In the genomic region with DNA sequence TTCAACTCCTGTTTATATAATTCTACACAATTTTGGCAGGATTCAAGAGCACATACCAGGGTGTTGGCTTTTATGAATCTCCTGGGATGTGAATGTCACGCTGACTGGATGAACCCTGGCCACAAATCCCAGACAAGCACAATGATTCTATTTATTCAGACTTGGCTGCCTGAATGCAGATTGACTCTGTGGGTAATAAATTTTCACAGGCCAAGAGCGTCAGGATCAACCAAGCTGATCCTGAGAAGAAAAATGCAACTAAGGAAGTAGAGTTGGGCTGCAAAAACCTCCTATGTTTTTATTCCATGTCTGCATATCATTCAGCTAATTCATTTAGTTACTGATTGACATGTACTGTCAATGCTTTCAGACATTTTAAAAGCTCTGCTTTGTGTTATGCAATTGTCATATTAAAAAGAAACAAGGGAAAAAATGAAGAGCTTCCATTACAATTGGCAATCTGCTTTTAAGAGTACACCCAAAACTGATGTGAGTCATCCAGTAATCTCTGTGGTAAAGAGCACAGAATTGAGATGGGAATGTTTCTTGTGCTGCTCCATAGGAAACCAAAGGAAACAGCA, we compare ENCODE assay signal across 10 cellular contexts.
DNase-seq lines count a peak whose midpoint lies in the region; ATAC-seq and TF ChIP-seq lines count a peak whose summit lies in the region.
"Had no signal": no experiment of that assay in that cellular context is flagged by ENCODE, and none has a peak within 500 bp of the region (broad histone marks: within the 10 kb centered on the region; RNA-seq: fewer than 3 reads in every experiment).

No MANE protein-coding gene starts in this region.

- no peak overlapping the region for H3K4me3 Mint-ChIP-seq in activated CD4-positive, alpha-beta memory T cell treated with anti-CD3 and anti-CD28 coated beads for 36 hours
- no peak overlapping the region for H3K4me3 Mint-ChIP-seq in progenitor cell of endocrine pancreas (ENCODE audit: low read depth)
- H3K4me3 Mint-ChIP-seq: activated CD8-positive, alpha-beta memory T cell treated with anti-CD3 and anti-CD28 coated beads, Interleukin-2, amount 10 ng/mL, durations not matched to agents 7 days and 5 days had no signal

- DNase-seq in AG04450 (ENCODE audit: low read depth, low spot score): peak; percentile 82
- peak; percentile 36 for DNase-seq in LHCN-M2 (ENCODE audit: low read depth)
- peak; percentile 56 to 85 for DNase-seq in cardiac fibroblast (ENCODE audit: low read depth in 2 of 2)
- DNase-seq in left lung: no peak
- DNase-seq in activated CD4-positive, alpha-beta memory T cell treated with anti-CD3 and anti-CD28 coated beads for 36 hours: no peak
- no peak for DNase-seq in lower lobe of right lung
- DNase-seq in progenitor cell of endocrine pancreas (ENCODE audit: low spot score, unreplicated experiment): no peak
- DNase-seq: activated CD8-positive, alpha-beta memory T cell treated with anti-CD3 and anti-CD28 coated beads, Interleukin-2, amount 10 ng/mL, durations not matched to agents 7 days and 5 days; Caco-2 had no signal

- no peaks in the 10 kb centered on the region for H3K27me3 Mint-ChIP-seq in activated CD4-positive, alpha-beta memory T cell treated with anti-CD3 and anti-CD28 coated beads for 36 hours
- no peaks in the 10 kb centered on the region for H3K27me3 Mint-ChIP-seq in progenitor cell of endocrine pancreas

- no peaks in the 10 kb centered on the region for H3K36me3 Mint-ChIP-seq in activated CD4-positive, alpha-beta memory T cell treated with anti-CD3 and anti-CD28 coated beads for 36 hours
- no peaks in the 10 kb centered on the region for H3K36me3 Mint-ChIP-seq in progenitor cell of endocrine pancreas (ENCODE audit: insufficient read depth)
- H3K36me3 Mint-ChIP-seq: activated CD8-positive, alpha-beta memory T cell treated with anti-CD3 and anti-CD28 coated beads, Interleukin-2, amount 10 ng/mL, durations not matched to agents 7 days and 5 days had no signal

- TF ChIP-seq CTCF in AG04450 (IDR thresholded peaks at IDR 0.05; ENCODE audit: low read depth, low read length) (no peak), cardiac fibroblast (IDR thresholded peaks at IDR 0.05; ENCODE audit: low read depth, low read length) (no peak), left lung (IDR thresholded peaks at IDR 0.05) (no peak), lower lobe of right lung (IDR thresholded peaks at IDR 0.05) (no peak), progenitor cell of endocrine pancreas (IDR thresholded peaks at IDR 0.05; ENCODE audit: unreplicated experiment) (no peak)

- H3K9me3 Mint-ChIP-seq in activated CD4-positive, alpha-beta memory T cell treated with anti-CD3 and anti-CD28 coated beads for 36 hours: no peaks in the 10 kb centered on the region
- H3K9me3 Mint-ChIP-seq in progenitor cell of endocrine pancreas (ENCODE audit: low read depth): peaks cover 26% of the 10 kb centered on the region

- H3K36me3 ChIP-seq in left lung (no peaks in the 10 kb centered on the region), lower lobe of right lung (no peaks in the 10 kb centered on the region)

- CTCF ChIA-PET in AG04450 (lab: Charles Lee): interaction anchor here (0.6 to 2.7 kb wide), 3 partner anchors 10 to 600 kb away, joined by 3 to 7 read pairs (median 3); no protein-coding TSS in a partner anchor
- CTCF ChIA-PET in activated CD4-positive, alpha-beta memory T cell treated with anti-CD3 and anti-CD28 coated beads for 36 hours (lab: Charles Lee): no interaction called here

- intact Hi-C loops in left lung (cut with DNase I) (no loop called here), lower lobe of right lung (cut with DNase I) (no loop called here)
- intact Hi-C loops in activated CD4-positive, alpha-beta memory T cell treated with anti-CD3 and anti-CD28 coated beads for 36 hours (cut with micrococcal nuclease): no loop called here

- H3K4me3 ChIP-seq in AG04450 (ENCODE audit: low read depth, low read length) (no peak overlapping the region), cardiac fibroblast (replicated peaks in 1 of 2; ENCODE audit: low read depth in 2 of 2, low read length in 2 of 2) (no peak overlapping the region), left lung (no peak overlapping the region), lower lobe of right lung (no peak overlapping the region)

- peak; percentile 67 for ATAC-seq in left lung
- ATAC-seq in lower lobe of right lung: no peak
- no peak for ATAC-seq in HG03139 (IDR thresholded peaks at IDR 0.05; ENCODE audit: unreplicated experiment)
- ATAC-seq: activated CD8-positive, alpha-beta memory T cell treated with anti-CD3 and anti-CD28 coated beads, Interleukin-2, amount 10 ng/mL, durations not matched to agents 7 days and 5 days had no signal

- H3K27me3 ChIP-seq in AG04450 (ENCODE audit: control insufficient read depth, insufficient read depth, low read length): no peaks in the 10 kb centered on the region
- no peaks in the 10 kb centered on the region for H3K27me3 ChIP-seq in left lung
- H3K27me3 ChIP-seq in lower lobe of right lung (ENCODE audit: low read depth): no peaks in the 10 kb centered on the region

- H3K27ac ChIP-seq in AG04450 (ENCODE audit: low read depth, low read length): peak overlapping the region; percentile 22
- H3K27ac ChIP-seq in left lung: no peak overlapping the region
- H3K27ac ChIP-seq in lower lobe of right lung: no peak overlapping the region

- H3K4me1 ChIP-seq in left lung: no peaks in the 10 kb centered on the region
- H3K4me1 ChIP-seq in lower lobe of right lung: peaks cover 17% of the 10 kb centered on the region
- H3K4me1 ChIP-seq: Caco-2 had no signal

- H3K27ac Mint-ChIP-seq in activated CD4-positive, alpha-beta memory T cell treated with anti-CD3 and anti-CD28 coated beads for 36 hours: no peak overlapping the region
- H3K27ac Mint-ChIP-seq in progenitor cell of endocrine pancreas: no peak overlapping the region
- H3K27ac Mint-ChIP-seq: activated CD8-positive, alpha-beta memory T cell treated with anti-CD3 and anti-CD28 coated beads, Interleukin-2, amount 10 ng/mL, durations not matched to agents 7 days and 5 days had no signal

- H3K9me3 ChIP-seq in AG04450 (ENCODE audit: control insufficient read depth, insufficient read depth, low read length) (no peaks in the 10 kb centered on the region), left lung (no peaks in the 10 kb centered on the region), lower lobe of right lung (no peaks in the 10 kb centered on the region)
- H3K9me3 ChIP-seq: Caco-2 had no signal

- POLR2A ChIA-PET in AG04450 (lab: Yijun Ruan, JAX): interaction anchor here (0.9 to 1.5 kb wide), 3 partner anchors 13 to 61 kb away, joined by 3 to 5 read pairs (median 4); no protein-coding TSS in a partner anchor
- POLR2A ChIA-PET in activated CD4-positive, alpha-beta memory T cell treated with anti-CD3 and anti-CD28 coated beads for 36 hours (lab: Charles Lee): no interaction called here

- H3K4me1 Mint-ChIP-seq in activated CD4-positive, alpha-beta memory T cell treated with anti-CD3 and anti-CD28 coated beads for 36 hours (ENCODE audit: low read depth): no peaks in the 10 kb centered on the region
- H3K4me1 Mint-ChIP-seq in progenitor cell of endocrine pancreas (ENCODE audit: low read depth): no peaks in the 10 kb centered on the region
- H3K4me1 Mint-ChIP-seq: activated CD8-positive, alpha-beta memory T cell treated with anti-CD3 and anti-CD28 coated beads, Interleukin-2, amount 10 ng/mL, durations not matched to agents 7 days and 5 days had no signal

Comparison
In these comparisons a context has a peak if more than half of its experiments do, and no peak if none do; other contexts are left out.
1. DNase-seq: peak in AG04450 (single experiment), LHCN-M2 (single experiment) and cardiac fibroblast (2 of 2); none in left lung (0 of 2), activated CD4-positive, alpha-beta memory T cell treated with anti-CD3 and anti-CD28 coated beads for 36 hours (single experiment), lower lobe of right lung (single experiment) and progenitor cell of endocrine pancreas (single experiment).